In genomic region chr1:92877792-92878191, GRCh38 we compare ENCODE assay signal across 10 cellular contexts. TPM values are rescaled to one million over a fixed set of nuclear protein-coding genes. Genes with fewer than 3 reads are reported as not detected.
DNase-seq lines count a peak whose midpoint lies in the region; ATAC-seq, FAIRE-seq and TF ChIP-seq lines count a peak whose summit lies in the region.
"Had no signal": no experiment of that assay in that cellular context is flagged by ENCODE, and none has a peak within 500 bp of the region (broad histone marks: within the 10 kb centered on the region; RNA-seq: fewer than 3 reads in every experiment).

No MANE protein-coding gene starts in this region.

- H4K8ac ChIP-seq in H9 (replicated peaks; ENCODE audit: insufficient read length, low read depth, low read length) = no peak overlapping the region

- ATAC-seq in GM18520 (IDR thresholded peaks at IDR 0.05; ENCODE audit: unreplicated experiment) (peak; percentile 72), GM21526 (IDR thresholded peaks at IDR 0.05; ENCODE audit: low FRiP score, unreplicated experiment) (no peak)
- ATAC-seq: left cardiac atrium had no signal

- H4K5ac ChIP-seq in H9 (ENCODE audit: insufficient read length, low read depth, low read length) = no peak overlapping the region

- H3K27ac Mint-ChIP-seq in H9 = no peak overlapping the region

- H3K56ac ChIP-seq in H9 (ENCODE audit: insufficient read length, low read depth, low read length) = no peak overlapping the region

- no peak overlapping the region for H2BK15ac ChIP-seq in H9 (ENCODE audit: low read depth, low read length)

- no peaks in the 10 kb centered on the region for H3K27me3 Mint-ChIP-seq in H9 (ENCODE audit: low read depth)

- no peak overlapping the region for H2BK120ac ChIP-seq in H9 (ENCODE audit: low read depth, low read length, poor library complexity, severe bottlenecking)

- H3K4me1 Mint-ChIP-seq in H9 = peaks cover 11 to 12% of the 10 kb centered on the region in 2 experiments

- H4K20me1 ChIP-seq in BLaER1 (no peaks in the 10 kb centered on the region), H9 (ENCODE audit: control insufficient read depth, insufficient read depth, insufficient read length) (no peaks in the 10 kb centered on the region)

- no peaks in the 10 kb centered on the region; a peak in 1 of 7 replicates for H3K36me3 Mint-ChIP-seq in H9 (ENCODE audit: insufficient read depth in 1 of 3, low read depth in 3 of 3)

- no peak for FAIRE-seq in HTR-8/SVneo (lab: Jason Lieb, UNC)

- H3K18ac ChIP-seq in H9 (ENCODE audit: insufficient read length, low read depth, low read length) = no peak overlapping the region

- H2BK20ac ChIP-seq in H9 (ENCODE audit: low read depth, low read length, poor library complexity, severe bottlenecking) = no peak overlapping the region

- H3K4ac ChIP-seq in H9 (ENCODE audit: low read depth, low read length) = no peak overlapping the region

- no peak for TF ChIP-seq CTCF in H9 (conservative IDR thresholded peaks at IDR 0.05)

- no peak overlapping the region for H3T11ph ChIP-seq in H9 (ENCODE audit: low read length)

- no peak overlapping the region for H4K91ac ChIP-seq in H9 (ENCODE audit: insufficient read length, low read depth, low read length)

- H3K4me1 ChIP-seq in BLaER1 = peaks cover 13% of the 10 kb centered on the region
- no peaks in the 10 kb centered on the region for H3K4me1 ChIP-seq in H9 (ENCODE audit: insufficient read depth, low read length)
- H3K4me1 ChIP-seq: ascending aorta had no signal

- DNase-seq in NCI-H774 (lab: John Stamatoyannopoulos, UW) (peak; percentile 10), fibroblast of gingiva (ENCODE audit: low read depth) (peak; percentile 53), ecto neural progenitor cell (ENCODE audit: low spot score) (no peak), HTR-8/SVneo (ENCODE audit: insufficient read length, low spot score) (no peak), H9 (no peak)
- DNase-seq: left cardiac atrium had no signal

- no peaks in the 10 kb centered on the region for H3K79me1 ChIP-seq in H9 (ENCODE audit: insufficient read depth, low read depth, low read length, poor library complexity, severe bottlenecking)

- no peaks in the 10 kb centered on the region for H3K27me3 ChIP-seq in BLaER1
- no peaks in the 10 kb centered on the region for H3K27me3 ChIP-seq in H9 (ENCODE audit: insufficient read depth, low read length)
- H3K27me3 ChIP-seq: ascending aorta had no signal

- peaks cover 3% of the 10 kb centered on the region for H3K9me3 ChIP-seq in BLaER1
- no peaks in the 10 kb centered on the region for H3K9me3 ChIP-seq in H9 (ENCODE audit: control insufficient read depth, low read depth, low read length)

- no CpG with 5 or more reads among the region's 4 CpGs for WGBS in H9 (ENCODE audit: extremely low coverage, insufficient read length, low lambda C conversion rate)

- H2BK5ac ChIP-seq in H9 (ENCODE audit: insufficient read length, low read length) = no peak overlapping the region

- no peaks in the 10 kb centered on the region for H3K79me2 ChIP-seq in H9 (ENCODE audit: insufficient read depth, low read length)

- H3K4me2 ChIP-seq in BLaER1 = peak overlapping the region; percentile 32
- no peak overlapping the region for H3K4me2 ChIP-seq in H9 (ENCODE audit: insufficient read depth, insufficient read length, low read length)

- no peak overlapping the region for H3K4me3 Mint-ChIP-seq in H9

- H2BK12ac ChIP-seq in H9 (ENCODE audit: insufficient read length, low read depth, low read length) = no peak overlapping the region

- H3K23me2 ChIP-seq in H9 (ENCODE audit: insufficient read length, low read depth, low read length, poor library complexity, severe bottlenecking) = no peaks in the 10 kb centered on the region

- H3K23ac ChIP-seq in H9 (ENCODE audit: insufficient read length, low read depth, low read length) = no peak overlapping the region

- no peak overlapping the region for H3K4me3 ChIP-seq in BLaER1
- H3K4me3 ChIP-seq: ascending aorta had no signal

- no peak overlapping the region for H3K9ac ChIP-seq in BLaER1
- no peak overlapping the region for H3K9ac ChIP-seq in H9 (ENCODE audit: extremely low read depth, insufficient read length, low read length)

- H3K14ac ChIP-seq in H9 (ENCODE audit: insufficient read depth, low read length) = no peak overlapping the region

- peaks cover 3 to 4% of the 10 kb centered on the region in 2 experiments; a peak in 1 of 5 replicates for H3K9me3 Mint-ChIP-seq in H9

- no peak overlapping the region for H2AK5ac ChIP-seq in H9 (ENCODE audit: insufficient read length, low read length)

- H3K36me3 ChIP-seq in BLaER1 = no peaks in the 10 kb centered on the region

- H3K27ac ChIP-seq in BLaER1 (no peak overlapping the region), H9 (ENCODE audit: insufficient read length, low read depth, low read length) (no peak overlapping the region)
- H3K27ac ChIP-seq: ascending aorta had no signal

- no peak overlapping the region for H2AFZ ChIP-seq in H9 (ENCODE audit: low read length)

RNA-seq across cellular contexts. Expression of gene RPL5, which starts 46.0 kb away (rescaled TPM):
- total RNA-seq in H9 (2021) = 1,586 and 1,608 TPM in 2 replicates

Comparison
In these comparisons a context has a peak if more than half of its experiments do, and no peak if none do; other contexts are left out.
1. DNase-seq: peak in NCI-H774 (single experiment) and fibroblast of gingiva (single experiment); none in ecto neural progenitor cell (single experiment), HTR-8/SVneo (single experiment) and H9 (single experiment).